ENCODE assay signal across 4 cellular contexts in genomic region chr12:57563358-57563757, GRCh38. TPM values are rescaled to one million over a fixed set of nuclear protein-coding genes. Genes with fewer than 3 reads are reported as not detected.
"Had no signal": no experiment of that assay in that cellular context is flagged by ENCODE, and none has a peak within 500 bp of the region (broad histone marks: within the 10 kb centered on the region; RNA-seq: fewer than 3 reads in every experiment).

No MANE protein-coding gene starts in this region.

- DNase-seq: GDM1, GF-D8 had no signal

- ATAC-seq: GM12878 had no signal

- H3K4me3 ChIP-seq: GM12878 had no signal

RNA-seq across cellular contexts. Expression of gene KIF5A, which starts 13.5 kb away (rescaled TPM):
- total RNA-seq: G401 had no signal
